In the genomic region with DNA sequence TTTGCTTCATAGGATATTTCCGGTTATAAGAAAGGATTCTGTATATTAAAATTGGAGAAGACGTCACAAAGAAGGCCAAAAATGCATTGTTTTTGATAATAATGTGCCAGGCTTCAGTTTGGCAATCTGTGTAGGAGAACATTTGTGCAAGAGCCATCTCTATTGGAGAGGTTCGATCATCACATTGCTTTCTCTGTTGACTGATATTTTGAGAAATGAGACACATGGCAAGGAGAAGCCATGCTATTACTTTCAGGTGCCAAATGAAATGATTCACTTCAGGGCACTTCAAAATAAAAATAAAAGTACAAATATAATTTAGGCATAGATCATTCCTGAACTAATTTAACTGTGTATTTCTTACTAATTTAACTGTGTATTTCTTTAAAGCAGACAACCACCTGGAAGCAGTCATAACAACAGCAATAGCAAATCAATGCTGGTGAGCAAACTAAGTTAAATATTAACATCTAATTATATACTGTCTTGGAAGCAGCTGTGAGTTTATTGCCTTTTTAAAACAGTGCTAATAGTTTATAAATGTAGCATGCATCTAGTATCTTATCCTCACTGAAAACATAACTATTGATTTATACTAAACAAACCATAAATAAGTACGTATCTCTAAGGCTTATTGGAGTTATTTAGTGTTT, we compare ENCODE assay signal across 25 cellular contexts. TPM values are rescaled to one million over a fixed set of nuclear protein-coding genes. Genes with fewer than 3 reads are reported as not detected.
"Had no signal": no experiment of that assay in that cellular context is flagged by ENCODE, and none has a peak within 500 bp of the region (broad histone marks: within the 10 kb centered on the region; RNA-seq: fewer than 3 reads in every experiment).

No MANE protein-coding gene starts in this region.

- H3K27me3 ChIP-seq: breast epithelium had no signal

- H3K4me3 ChIP-seq: breast epithelium, PC-9 had no signal

- H3K9me3 ChIP-seq: breast epithelium had no signal

- DNase-seq: activated B cell treated with CpG ODN at 0.5 μM for 24 hours; activated CD4-positive, alpha-beta T cell treated with anti-CD3 and anti-CD28 coated beads for 1 hour; activated CD4-positive, alpha-beta T cell treated with anti-CD3 and anti-CD28 coated beads, Interleukin-2, amount 10 ng/mL, durations not matched to agents 24 days and 14 days; activated CD4-positive, alpha-beta T cell treated with anti-CD3 and anti-CD28 coated beads, Interleukin-2, amount 50 U/mL, for 48 hours; activated CD8-positive, alpha-beta memory T cell treated with anti-CD3 and anti-CD28 coated beads, Interleukin-2, amount 10 ng/mL, durations not matched to agents 7 days and 5 days; activated effector memory CD4-positive, alpha-beta T cell treated with Interleukin-2 at 50 U/mL for 16 hours; activated naive CD4-positive, alpha-beta T cell; activated T-cell treated with anti-CD3 and anti-CD28 coated beads, Interleukin-2, amount 50 U/mL, for 24 hours; aorta; central memory CD4-positive, alpha-beta T cell; Kasumi-1; NCI-H1105 treated with DMSO at 0.1 percent for 48 hours; NCI-H1930; NCI-H2171; NCI-H226; NCI-H526; NCI-H82; PC-9; SHP77 treated with DMSO at 0.1 percent for 48 hours; T-helper 17 cell; T-helper 9 cell had no signal

- H3K36me3 ChIP-seq: breast epithelium had no signal

- ATAC-seq: activated CD8-positive, alpha-beta memory T cell treated with anti-CD3 and anti-CD28 coated beads, Interleukin-2, amount 10 ng/mL, durations not matched to agents 7 days and 5 days; T-helper 17 cell had no signal

- H3K4me1 ChIP-seq: breast epithelium had no signal

- H3K27ac ChIP-seq: breast epithelium, PC-9 had no signal

RNA-seq across cellular contexts. Expression of a gene that starts 50.2 kb away (rescaled TPM):
- total RNA-seq: activated B cell treated with CpG ODN at 0.5 μM for 24 hours; activated CD4-positive, alpha-beta T cell treated with anti-CD3 and anti-CD28 coated beads, Interleukin-2, amount 10 ng/mL, durations not matched to agents 24 days and 14 days; activated CD8-positive, alpha-beta memory T cell treated with anti-CD3 and anti-CD28 coated beads, Interleukin-2, amount 10 ng/mL, durations not matched to agents 7 days and 5 days; activated T-helper 1 cell treated with anti-CD3 and anti-CD28 coated beads, Interleukin-12 subunit alpha, Interleukin-12 subunit beta, Interleukin-2, Interleukin-4 antibody, amounts not matched to agents 30 ng/mL and 10 ng/mL and 1 ng/mL, durations not matched to agents 14 hours and 24 hours and 36 hours; NCI-H460; SK-MEL-5; T-helper 17 cell had no signal
